ENCODE assay signal across 1 cellular context in genomic region chrX:72238721-72239475, GRCh38.
A peak's percentile ranks its signal among the peaks of the same experiment; 100 is the strongest.
TF ChIP-seq lines count a peak whose summit lies in the region.

TSS of gene ERCC6L (minus strand) at chrX:72239027. CDS start at chrX:72238911, 116 bp downstream.

TF ChIP-seq in K562, 482 proteins besides CTCF, POLR2A, EP300 and RAD21 (continued from another document and continues in another):
- TF ChIP-seq BCLAF1 (IDR thresholded peaks at IDR 0.05; ENCODE audit: borderline replicate concordance in 1 of 2, control insufficient read depth in 1 of 2, low read depth in 2 of 2, low read length in 1 of 2), result no peak
- TF ChIP-seq ZNF41 (CRISPR knock-in tag; conservative IDR thresholded peaks at IDR 0.05), result no peak
- TF ChIP-seq NRF1 (conservative IDR thresholded peaks at IDR 0.05 in 1 of 2, IDR thresholded peaks at IDR 0.05 in 1 of 2), result peak; percentile 94 to 95
- peak; percentile 68; the same call in 1 of the 2 replicates for TF ChIP-seq POLR2AphosphoS5 (IDR thresholded peaks at IDR 0.05; ENCODE audit: control insufficient read depth, insufficient read depth, low read depth, low read length)
- no peak for TF ChIP-seq PBX2 (CRISPR knock-in tag; IDR thresholded peaks at IDR 0.05; ENCODE audit: low read depth)
- TF ChIP-seq PBX2 (tag; conservative IDR thresholded peaks at IDR 0.05; ENCODE audit: low read depth), result no peak
- peak; percentile 89 for TF ChIP-seq MGA (IDR thresholded peaks at IDR 0.05)
- no peak for TF ChIP-seq CBFA2T3 (IDR thresholded peaks at IDR 0.05)
- TF ChIP-seq TSC22D4 (tag; IDR thresholded peaks at IDR 0.05), result no peak
- TF ChIP-seq IRF1 (CRISPR knock-in tag; IDR thresholded peaks at IDR 0.05; ENCODE audit: borderline replicate concordance), result no peak
- no peak for TF ChIP-seq GABPA (tag; conservative IDR thresholded peaks at IDR 0.05; ENCODE audit: low read depth)
- no peak for TF ChIP-seq MBD1 (CRISPR knock-in tag; IDR thresholded peaks at IDR 0.05)
- no peak for TF ChIP-seq CBFA2T2 (conservative IDR thresholded peaks at IDR 0.05)
- TF ChIP-seq ARID3A (IDR thresholded peaks at IDR 0.05; ENCODE audit: borderline replicate concordance, low read depth, low read length), result no peak
- no peak for TF ChIP-seq NR4A1 (CRISPR knock-in tag; IDR thresholded peaks at IDR 0.05)
- no peak for TF ChIP-seq NR4A1 (tag; IDR thresholded peaks at IDR 0.05)
- peak; percentile 77 for TF ChIP-seq EGR1 (conservative IDR thresholded peaks at IDR 0.05)
- no peak for TF ChIP-seq ZNF699 (CRISPR knock-in tag; IDR thresholded peaks at IDR 0.05; ENCODE audit: insufficient replicate concordance)
- no peak for TF ChIP-seq EHMT2 (IDR thresholded peaks at IDR 0.05)
- TF ChIP-seq SMAD4 (CRISPR knock-in tag; conservative IDR thresholded peaks at IDR 0.05), result no peak
- no peak for TF ChIP-seq GATAD2B (IDR thresholded peaks at IDR 0.05; ENCODE audit: borderline replicate concordance)
- no peak for TF ChIP-seq PHF21A (IDR thresholded peaks at IDR 0.05; ENCODE audit: borderline replicate concordance, low read depth)
- peak; percentile 24 for TF ChIP-seq NFYB (IDR thresholded peaks at IDR 0.05; ENCODE audit: extremely low read depth, insufficient read length)
- no peak for TF ChIP-seq STAG1 (CRISPR knock-in tag; IDR thresholded peaks at IDR 0.05; ENCODE audit: borderline replicate concordance)
- TF ChIP-seq KLF13 (tag; IDR thresholded peaks at IDR 0.05; ENCODE audit: borderline replicate concordance, low read depth), result no peak
- no peak for TF ChIP-seq PTRF (tag; IDR thresholded peaks at IDR 0.05)
- TF ChIP-seq HDAC8 (tag; IDR thresholded peaks at IDR 0.05), result no peak
- TF ChIP-seq L3MBTL2 (IDR thresholded peaks at IDR 0.05), result peak; percentile 89
